ENCODE assay signal across 22 cellular contexts in genomic region chr11:34669458-34669857, GRCh38. TPM values are rescaled to one million over a fixed set of nuclear protein-coding genes. Genes with fewer than 3 reads are reported as not detected.
A peak's percentile ranks its signal among the peaks of the same experiment; 100 is the strongest.
DNase-seq lines count a peak whose midpoint lies in the region; ATAC-seq, FAIRE-seq and TF ChIP-seq lines count a peak whose summit lies in the region.
"Had no signal": no experiment of that assay in that cellular context is flagged by ENCODE, and none has a peak within 500 bp of the region (broad histone marks: within the 10 kb centered on the region; RNA-seq: fewer than 3 reads in every experiment).

No MANE protein-coding gene starts in this region.

- no peaks in the 10 kb centered on the region for H3K36me3 Mint-ChIP-seq in GM23338 (ENCODE audit: low read depth)
- no peaks in the 10 kb centered on the region for H3K36me3 Mint-ChIP-seq in activated CD4-positive, alpha-beta T cell treated with anti-CD3 and anti-CD28 coated beads, Interleukin-2, amount 10 ng/mL, durations not matched to agents 7 days and 5 days (ENCODE audit: low read depth)
- no peaks in the 10 kb centered on the region for H3K36me3 Mint-ChIP-seq in activated T-helper 1 cell treated with anti-CD3 and anti-CD28 coated beads, Interleukin-12 subunit alpha, Interleukin-12 subunit beta, Interleukin-2, Interleukin-4 antibody, amounts not matched to agents 30 ng/mL and 10 ng/mL and 1 ng/mL, durations not matched to agents 14 hours and 24 hours and 36 hours (ENCODE audit: low read depth)
- H3K36me3 Mint-ChIP-seq: CD14-positive monocyte had no signal

- peaks cover 70% of the 10 kb centered on the region for H3K4me1 ChIP-seq in HepG2 (ENCODE audit: insufficient read depth, low read length)
- peaks cover 0 to 19% (median 5%) of the 10 kb centered on the region in 4 donors for H3K4me1 ChIP-seq in right lobe of liver
- peaks cover 9% of the 10 kb centered on the region; the same call in 1 of the 2 replicates for H3K4me1 ChIP-seq in GM23338 (ENCODE audit: insufficient read depth)
- peaks cover 47% of the 10 kb centered on the region for H3K4me1 ChIP-seq in PC-9 (replicated peaks; ENCODE audit: insufficient read depth)
- H3K4me1 ChIP-seq in prostate gland (replicated peaks), result peaks cover 17% of the 10 kb centered on the region

- H3K9ac ChIP-seq in HepG2 (ENCODE audit: insufficient read depth, low read depth, low read length), result no peak overlapping the region

- TF ChIP-seq POLR2A in HepG2 (IDR thresholded peaks at IDR 0.05; ENCODE audit: insufficient read depth in 1 of 2, low read depth in 2 of 2, low read length in 2 of 2), result no peak
- TF ChIP-seq POLR2A in right lobe of liver (IDR thresholded peaks at IDR 0.05), result no peak
- no peak for TF ChIP-seq POLR2A in prostate gland (IDR thresholded peaks at IDR 0.05)

- no peak overlapping the region for H3K27ac Mint-ChIP-seq in GM23338
- H3K27ac Mint-ChIP-seq in activated CD4-positive, alpha-beta T cell treated with anti-CD3 and anti-CD28 coated beads, Interleukin-2, amount 10 ng/mL, durations not matched to agents 7 days and 5 days, result no peak overlapping the region
- no peak overlapping the region for H3K27ac Mint-ChIP-seq in activated T-helper 1 cell treated with anti-CD3 and anti-CD28 coated beads, Interleukin-12 subunit alpha, Interleukin-12 subunit beta, Interleukin-2, Interleukin-4 antibody, amounts not matched to agents 30 ng/mL and 10 ng/mL and 1 ng/mL, durations not matched to agents 14 hours and 24 hours and 36 hours
- H3K27ac Mint-ChIP-seq: CD14-positive monocyte; CD4-positive, alpha-beta T cell; CD8-positive, alpha-beta memory T cell had no signal

- H3K79me2 ChIP-seq in HepG2 (ENCODE audit: insufficient read depth, low read length) (no peaks in the 10 kb centered on the region), GM23338 (replicated peaks; ENCODE audit: insufficient read depth) (no peaks in the 10 kb centered on the region), PC-9 (ENCODE audit: low read depth) (no peaks in the 10 kb centered on the region)

- TF ChIP-seq EP300 in HepG2 (IDR thresholded peaks at IDR 0.05; ENCODE audit: low read depth in 2 of 2, low read length in 2 of 2) (no peak), HepG2 (CRISPR knock-in tag; IDR thresholded peaks at IDR 0.05; ENCODE audit: borderline replicate concordance) (no peak)

- in situ Hi-C loops in HepG2 (cut with HindIII; ENCODE audit: extremely low pct_ligation_motif_present, low pct_unique_long_range_greater_than_20kb), result loop anchor here (10.0 kb wide), 1 partner anchor 115 kb away; no protein-coding TSS in a partner anchor

- 95% methylated on average over 3 of the region's 3 CpGs for WGBS in HepG2 (ENCODE audit: low lambda C conversion rate)
- WGBS in right lobe of liver (ENCODE audit: insufficient coverage, low coverage, low lambda C conversion rate, missing lambda C conversion rate), result 74% methylated on average over 3 of the region's 3 CpGs
- WGBS in prostate gland, result 71% methylated on average over 3 of the region's 3 CpGs

- no peak overlapping the region for H3K4me3 Mint-ChIP-seq in GM23338
- no peak overlapping the region for H3K4me3 Mint-ChIP-seq in activated CD4-positive, alpha-beta T cell treated with anti-CD3 and anti-CD28 coated beads, Interleukin-2, amount 10 ng/mL, durations not matched to agents 7 days and 5 days
- H3K4me3 Mint-ChIP-seq in activated T-helper 1 cell treated with anti-CD3 and anti-CD28 coated beads, Interleukin-12 subunit alpha, Interleukin-12 subunit beta, Interleukin-2, Interleukin-4 antibody, amounts not matched to agents 30 ng/mL and 10 ng/mL and 1 ng/mL, durations not matched to agents 14 hours and 24 hours and 36 hours, result no peak overlapping the region
- H3K4me3 Mint-ChIP-seq: CD14-positive monocyte; CD4-positive, alpha-beta T cell; CD8-positive, alpha-beta memory T cell had no signal

- no peak for TF ChIP-seq CTCF in HepG2 (CRISPR knock-in tag; IDR thresholded peaks at IDR 0.05)
- no peak for TF ChIP-seq CTCF in right lobe of liver (IDR thresholded peaks at IDR 0.05)
- TF ChIP-seq CTCF in GM23338 (conservative IDR thresholded peaks at IDR 0.05; ENCODE audit: low read depth in 2 of 2), result no peak
- TF ChIP-seq CTCF in PC-9 (conservative IDR thresholded peaks at IDR 0.05), result no peak
- no peak for TF ChIP-seq CTCF in prostate gland (IDR thresholded peaks at IDR 0.05)

- H2AFZ ChIP-seq in HepG2 (ENCODE audit: low read length) (no peak overlapping the region), GM23338 (peak overlapping the region; percentile 15), PC-9 (no peak overlapping the region)

- no peaks in the 10 kb centered on the region for H4K20me1 ChIP-seq in HepG2 (ENCODE audit: insufficient read depth, low read length)
- H4K20me1 ChIP-seq in GM23338 (replicated peaks; ENCODE audit: insufficient read depth), result no peaks in the 10 kb centered on the region
- H4K20me1 ChIP-seq in PC-9 (ENCODE audit: insufficient read depth), result no peaks in the 10 kb centered on the region

- intact Hi-C loops in HepG2 (cut with micrococcal nuclease; ENCODE audit: unreplicated experiment), result no loop called here
- intact Hi-C loops in right lobe of liver (cut with DNase I), result no loop called here
- intact Hi-C loops in PC-9 (cut with micrococcal nuclease; ENCODE audit: unreplicated experiment), result loop anchor here (5.0 kb wide), 2 partner anchors 47 to 218 kb away; partner anchors contain the start of gene EHF
- intact Hi-C loops in prostate gland (cut with DNase I), result no loop called here
- intact Hi-C loops in activated T-helper 1 cell treated with anti-CD3 and anti-CD28 coated beads, Interleukin-12 subunit alpha, Interleukin-12 subunit beta, Interleukin-2, Interleukin-4 antibody, amounts not matched to agents 30 ng/mL and 10 ng/mL and 1 ng/mL, durations not matched to agents 14 hours and 24 hours and 36 hours (cut with micrococcal nuclease), result no loop called here

- H3K9me2 ChIP-seq in GM23338 (ENCODE audit: insufficient read depth) (peaks cover 2% of the 10 kb centered on the region; the same call in 1 of the 2 replicates), PC-9 (ENCODE audit: insufficient read depth) (no peaks in the 10 kb centered on the region)

- ATAC-seq in HepG2, result no peak
- no peak for ATAC-seq in right lobe of liver
- ATAC-seq in GM23338, result no peak
- no peak for ATAC-seq in HG03457 (IDR thresholded peaks at IDR 0.05; ENCODE audit: unreplicated experiment)

- H3K9me3 ChIP-seq in HepG2 (ENCODE audit: low read length), result no peaks in the 10 kb centered on the region
- H3K9me3 ChIP-seq in right lobe of liver, result no peaks in the 10 kb centered on the region
- no peaks in the 10 kb centered on the region for H3K9me3 ChIP-seq in PC-9 (ENCODE audit: insufficient read depth, low read depth)
- H3K9me3 ChIP-seq in prostate gland, result no peaks in the 10 kb centered on the region

- no peak overlapping the region for H3K4me2 ChIP-seq in HepG2 (ENCODE audit: low read depth, low read length)
- no peak overlapping the region for H3K4me2 ChIP-seq in GM23338
- 0 out of 2 replicates have a peak overlapping the region, but pooled peaks have one; percentile 29 for H3K4me2 ChIP-seq in PC-9

- CTCF ChIA-PET in HepG2 (lab: Yijun Ruan, JAX; ENCODE audit: low intra/inter-chr PET ratio, low total read pairs) (no interaction called here), PC-9 (lab: Charles Lee) (no interaction called here)
- CTCF ChIA-PET in activated CD4-positive, alpha-beta T cell treated with anti-CD3 and anti-CD28 coated beads, Interleukin-2, amount 10 ng/mL, durations not matched to agents 7 days and 5 days (lab: Charles Lee), result no interaction called here

- H3K4me3 ChIP-seq in HepG2 (replicated peaks in 1 of 3; ENCODE audit: insufficient read depth in 1 of 3, low read depth in 2 of 3, low read length in 3 of 3) (no peak overlapping the region), right lobe of liver (no peak overlapping the region), GM23338 (no peak overlapping the region), PC-9 (no peak overlapping the region), prostate gland (no peak overlapping the region)

- FAIRE-seq in HepG2 (lab: Jason Lieb, UNC), result no peak
- FAIRE-seq: D721Med, G401.6, GM12892, H1 had no signal

- H3F3A ChIP-seq in GM23338 (replicated peaks; ENCODE audit: low read depth) (no peaks in the 10 kb centered on the region), PC-9 (ENCODE audit: insufficient read depth, low read depth) (peaks cover 32% of the 10 kb centered on the region)

- POLR2A ChIA-PET in HepG2 (lab: Yijun Ruan, JAX), result no interaction called here
- POLR2A ChIA-PET in PC-9 (lab: Charles Lee; ENCODE audit: unreplicated experiment), result no interaction called here
- POLR2A ChIA-PET in activated CD4-positive, alpha-beta T cell treated with anti-CD3 and anti-CD28 coated beads, Interleukin-2, amount 10 ng/mL, durations not matched to agents 7 days and 5 days (lab: Charles Lee), result no interaction called here

- BruUV-seq in HepG2 (replicated peaks; lab: Mats Ljungman, UMichigan), result no TSS peak
- BruUV-seq in PC-9 (replicated peaks; lab: Mats Ljungman, UMichigan), result no TSS peak

- DNase-seq in HepG2 (ENCODE audit: low spot score) (no peak), right lobe of liver (no peak), GM23338 (ENCODE audit: low spot score) (no peak), PC-9 (no peak), prostate gland (ENCODE audit: low spot score) (no peak)
- no peak for DNase-seq in activated CD4-positive, alpha-beta T cell treated with anti-CD3 and anti-CD28 coated beads, Interleukin-2, amount 10 ng/mL, durations not matched to agents 7 days and 5 days
- no peak for DNase-seq in activated T-helper 1 cell treated with anti-CD3 and anti-CD28 coated beads, Interleukin-12 subunit alpha, Interleukin-12 subunit beta, Interleukin-2, Interleukin-4 antibody, amounts not matched to agents 30 ng/mL and 10 ng/mL and 1 ng/mL, durations not matched to agents 14 hours and 24 hours and 36 hours (ENCODE audit: low spot score)
- DNase-seq: 8988T; CD4-positive, alpha-beta T cell; CD8-positive, alpha-beta memory T cell; DMS 273 treated with DMSO at 0.1 percent for 48 hours; DND-41; H7; HCEC 1CT had no signal

- H3K27ac ChIP-seq in HepG2 (ENCODE audit: extremely low read length, insufficient read depth, low read length) (no peak overlapping the region), right lobe of liver (no peak overlapping the region), GM23338 (ENCODE audit: low read depth) (no peak overlapping the region), PC-9 (peak overlapping the region; percentile 85), prostate gland (peak overlapping the region; percentile 67 to 90)

- no peaks in the 10 kb centered on the region for H3K36me3 ChIP-seq in HepG2 (replicated peaks in 1 of 2; ENCODE audit: control insufficient read depth in 1 of 2, insufficient read depth in 2 of 2, low read length in 2 of 2)
- H3K36me3 ChIP-seq in right lobe of liver, result no peaks in the 10 kb centered on the region
- H3K36me3 ChIP-seq in GM23338 (ENCODE audit: insufficient read depth), result no peaks in the 10 kb centered on the region
- H3K36me3 ChIP-seq in PC-9 (ENCODE audit: low read depth), result no peaks in the 10 kb centered on the region
- no peaks in the 10 kb centered on the region for H3K36me3 ChIP-seq in prostate gland

- H3K27me3 Mint-ChIP-seq in GM23338 (ENCODE audit: insufficient read depth, low read depth, poor library complexity), result peaks cover 3% of the 10 kb centered on the region
- H3K27me3 Mint-ChIP-seq in activated CD4-positive, alpha-beta T cell treated with anti-CD3 and anti-CD28 coated beads, Interleukin-2, amount 10 ng/mL, durations not matched to agents 7 days and 5 days, result peaks cover 40% of the 10 kb centered on the region
- peaks cover 24% of the 10 kb centered on the region for H3K27me3 Mint-ChIP-seq in activated T-helper 1 cell treated with anti-CD3 and anti-CD28 coated beads, Interleukin-12 subunit alpha, Interleukin-12 subunit beta, Interleukin-2, Interleukin-4 antibody, amounts not matched to agents 30 ng/mL and 10 ng/mL and 1 ng/mL, durations not matched to agents 14 hours and 24 hours and 36 hours (ENCODE audit: insufficient read depth)

- H3K27me3 ChIP-seq in HepG2 (ENCODE audit: control insufficient read depth in 1 of 2, insufficient read depth in 2 of 2, low read length in 2 of 2), result no peaks in the 10 kb centered on the region
- no peaks in the 10 kb centered on the region for H3K27me3 ChIP-seq in right lobe of liver
- H3K27me3 ChIP-seq in GM23338 (ENCODE audit: insufficient read depth), result no peaks in the 10 kb centered on the region
- no peaks in the 10 kb centered on the region for H3K27me3 ChIP-seq in PC-9 (ENCODE audit: insufficient read depth, low read depth)
- H3K27me3 ChIP-seq in prostate gland (replicated peaks; ENCODE audit: insufficient read depth), result no peaks in the 10 kb centered on the region

- peaks cover 8% of the 10 kb centered on the region; the same call in 2 of the 3 replicates for H3K4me1 Mint-ChIP-seq in GM23338
- peaks cover 5% of the 10 kb centered on the region for H3K4me1 Mint-ChIP-seq in activated CD4-positive, alpha-beta T cell treated with anti-CD3 and anti-CD28 coated beads, Interleukin-2, amount 10 ng/mL, durations not matched to agents 7 days and 5 days
- H3K4me1 Mint-ChIP-seq in activated T-helper 1 cell treated with anti-CD3 and anti-CD28 coated beads, Interleukin-12 subunit alpha, Interleukin-12 subunit beta, Interleukin-2, Interleukin-4 antibody, amounts not matched to agents 30 ng/mL and 10 ng/mL and 1 ng/mL, durations not matched to agents 14 hours and 24 hours and 36 hours (ENCODE audit: low read depth), result no peaks in the 10 kb centered on the region

- H3K9me3 Mint-ChIP-seq in GM23338, result no peaks in the 10 kb centered on the region; the same call in 2 of the 3 replicates
- H3K9me3 Mint-ChIP-seq in activated CD4-positive, alpha-beta T cell treated with anti-CD3 and anti-CD28 coated beads, Interleukin-2, amount 10 ng/mL, durations not matched to agents 7 days and 5 days, result no peaks in the 10 kb centered on the region
- H3K9me3 Mint-ChIP-seq in activated T-helper 1 cell treated with anti-CD3 and anti-CD28 coated beads, Interleukin-12 subunit alpha, Interleukin-12 subunit beta, Interleukin-2, Interleukin-4 antibody, amounts not matched to agents 30 ng/mL and 10 ng/mL and 1 ng/mL, durations not matched to agents 14 hours and 24 hours and 36 hours, result no peaks in the 10 kb centered on the region

- TF ChIP-seq RAD21 in HepG2 (CRISPR knock-in tag; IDR thresholded peaks at IDR 0.05), result no peak

RNA-seq across cellular contexts. Expression of gene EHF, which starts 48.6 kb away (rescaled TPM):
- total RNA-seq in HepG2 (2016; rRNA removed; fragmentation: Illumina TruSeq; extraction: Trizol), result 0.24 and 0.46 TPM in 2 replicates
- not detected in 2 replicates for total RNA-seq in HepG2 (2016; cell fraction: cytosol; rRNA removed; fragmentation: Illumina TruSeq; extraction: Trizol; ENCODE audit: low read depth)
- total RNA-seq in HepG2 (2016; cell fraction: insoluble cytoplasmic fraction; rRNA removed; fragmentation: Illumina TruSeq; extraction: Trizol), result 0.19 and 0.65 TPM in 2 replicates
- total RNA-seq in HepG2 (2016; cell fraction: membrane; rRNA removed; fragmentation: Illumina TruSeq; extraction: Trizol), result 0.09 and 0.24 TPM in 2 replicates
- 0.22 and 0.28 TPM in 2 replicates for total RNA-seq in HepG2 (2016; cell fraction: nucleus; rRNA removed; fragmentation: Illumina TruSeq; extraction: Trizol)
- polyA plus RNA-seq in HepG2 (2011; rRNA removed), result 0.04 TPM in 1 of 2 replicates, not detected in the other
- 0.08 TPM in 1 of 2 replicates, not detected in the other for polyA plus RNA-seq in HepG2 (2011; cell fraction: cytosol; rRNA removed)
- polyA plus RNA-seq in HepG2 (2011; cell fraction: nucleus; rRNA removed), result 0.07 TPM in 1 of 2 replicates, not detected in the other
- polyA plus RNA-seq in HepG2 (2012), result not detected in 2 replicates
- polyA plus RNA-seq in HepG2 (2016; cell fraction: cytosol; fragmentation: Illumina TruSeq; extraction: Trizol; ENCODE audit: low read depth), result 0.06 and 0.17 TPM in 2 replicates
- polyA plus RNA-seq in HepG2 (2016; cell fraction: insoluble cytoplasmic fraction; fragmentation: Illumina TruSeq; extraction: Trizol; ENCODE audit: low read depth), result 0.13 and 0.40 TPM in 2 replicates
- 0.13 TPM in 1 of 2 replicates, not detected in the other for polyA plus RNA-seq in HepG2 (2016; cell fraction: membrane; fragmentation: Illumina TruSeq; extraction: Trizol; ENCODE audit: low read depth)
- 0.28 and 0.30 TPM in 2 replicates for polyA plus RNA-seq in HepG2 (2016; cell fraction: nucleus; fragmentation: Illumina TruSeq; extraction: Trizol; ENCODE audit: insufficient read depth, low read depth)
- polyA minus RNA-seq in HepG2 (2011; rRNA and poly(A)+ RNA removed; ENCODE audit: low replicate concordance), result 0.06 and 0.65 TPM in 2 replicates
- not detected in 2 replicates for polyA minus RNA-seq in HepG2 (2011; cell fraction: cytosol; rRNA and poly(A)+ RNA removed)
- polyA minus RNA-seq in HepG2 (2011; cell fraction: nucleus; rRNA and poly(A)+ RNA removed), result 0.25 and 0.39 TPM in 2 replicates
- total RNA-seq in right lobe of liver, result 1 to 10 TPM in 5 of 6 experiments, under 1 TPM in 1; 1.00 to 3.3 (median 1.5) TPM
- not detected in 2 replicates for total RNA-seq in GM23338 (2014; rRNA removed; shearing (Covaris generic))
- polyA plus RNA-seq in GM23338 (2016; fragmentation: Nextera tagmentation; extraction: Ambion mirVana), result not detected in 2 replicates
- total RNA-seq in PC-9 (2021), result 85.7 and 118 TPM in 2 replicates
- total RNA-seq in prostate gland, result 100 to 1,000 TPM; 164 to 332 TPM
- total RNA-seq in activated CD4-positive, alpha-beta T cell treated with anti-CD3 and anti-CD28 coated beads, Interleukin-2, amount 10 ng/mL, durations not matched to agents 7 days and 5 days, result under 1 TPM in 1 of 2 experiments, not detected in 1; 0.47 TPM
- not detected in 2 replicates for total RNA-seq in activated T-helper 1 cell treated with anti-CD3 and anti-CD28 coated beads, Interleukin-12 subunit alpha, Interleukin-12 subunit beta, Interleukin-2, Interleukin-4 antibody, amounts not matched to agents 30 ng/mL and 10 ng/mL and 1 ng/mL, durations not matched to agents 14 hours and 24 hours and 36 hours
- total RNA-seq: A673; CD4-positive, alpha-beta T cell; H1 had no signal
- polyA plus RNA-seq: BJ; CD8-positive, alpha-beta memory T cell; H1 had no signal

Comparison
In these comparisons a context has a peak if more than half of its experiments do, and no peak if none do; other contexts are left out.
1. H3K27ac ChIP-seq: peak in PC-9 (single experiment) and prostate gland (2 of 2); none in HepG2 (single experiment), right lobe of liver (0 of 3) and GM23338 (single experiment).
2. RNA of gene EHF, which starts 48.6 kb away (total RNA-seq): 164 to 332 TPM in prostate gland and 85.7 to 118 TPM in PC-9; 1.00 to 3.3 TPM in right lobe of liver, 0.47 TPM in activated CD4-positive, alpha-beta T cell treated with anti-CD3 and anti-CD28 coated beads, Interleukin-2, amount 10 ng/mL, durations not matched to agents 7 days and 5 days, 0.09 to 0.65 TPM in HepG2, not detected in GM23338 and not detected in activated T-helper 1 cell treated with anti-CD3 and anti-CD28 coated beads, Interleukin-12 subunit alpha, Interleukin-12 subunit beta, Interleukin-2, Interleukin-4 antibody, amounts not matched to agents 30 ng/mL and 10 ng/mL and 1 ng/mL, durations not matched to agents 14 hours and 24 hours and 36 hours; every median in the first group is over 10 times any median in the second.